ENCODE assay signal across 8 cellular contexts in the genomic region with DNA sequence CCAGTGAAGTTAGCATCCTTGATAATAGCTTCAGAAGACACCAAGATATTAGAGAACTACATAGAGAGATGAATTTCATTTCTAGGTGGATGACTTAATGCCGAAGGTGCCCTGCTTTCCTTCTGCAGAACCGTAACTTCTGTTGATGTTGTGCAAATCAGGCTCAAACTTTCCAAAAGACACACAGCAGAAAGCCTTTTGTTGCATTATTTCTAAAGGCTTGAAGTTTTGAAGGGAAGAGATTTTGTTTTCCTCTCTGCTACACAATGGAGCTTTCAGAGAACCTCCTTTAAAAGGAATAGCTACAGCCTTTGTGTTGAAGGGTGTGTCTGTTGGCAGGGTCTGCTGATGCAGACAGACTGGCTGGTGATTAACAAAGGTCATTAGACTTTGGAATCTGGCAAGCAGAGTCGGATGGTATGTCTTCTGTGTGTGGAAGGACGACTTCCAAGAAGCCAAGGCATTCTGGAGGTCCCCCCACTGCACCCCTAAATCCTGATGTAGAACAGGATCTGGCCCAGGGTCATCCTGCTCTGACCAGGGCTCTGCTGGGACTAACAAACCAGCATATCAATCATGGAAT. TPM values are rescaled to one million over a fixed set of nuclear protein-coding genes. Genes with fewer than 3 reads are reported as not detected.
DNase-seq lines count a peak whose midpoint lies in the region; ATAC-seq and TF ChIP-seq lines count a peak whose summit lies in the region.

No MANE protein-coding gene starts in this region.

- no peak overlapping the region for H3K14ac ChIP-seq in neuronal stem cell (ENCODE audit: low read length)

- H3K4ac ChIP-seq in neuronal stem cell (ENCODE audit: low read length): no peak overlapping the region

- ATAC-seq in HG02642 (IDR thresholded peaks at IDR 0.05; ENCODE audit: poor library complexity, unreplicated experiment) (no peak), HG03135 (IDR thresholded peaks at IDR 0.05; ENCODE audit: unreplicated experiment) (no peak), GM19463 (IDR thresholded peaks at IDR 0.05; ENCODE audit: unreplicated experiment) (no peak)

- peaks cover 5% of the 10 kb centered on the region for H3K79me1 ChIP-seq in neuronal stem cell (ENCODE audit: low read depth, low read length)

- H2AK5ac ChIP-seq in neuronal stem cell (ENCODE audit: low read depth, low read length): no peak overlapping the region

- H3K18ac ChIP-seq in neuronal stem cell (ENCODE audit: low read length): no peak overlapping the region

- no peaks in the 10 kb centered on the region for H4K20me1 ChIP-seq in PC-9 (ENCODE audit: insufficient read depth)

- H2AFZ ChIP-seq in PC-9 (no peak overlapping the region; the same call in 1 of the 2 replicates), neuronal stem cell (ENCODE audit: low read length) (peak overlapping the region; percentile 7)

- H3K4me2 ChIP-seq in PC-9 (peak overlapping the region; percentile 48), neuronal stem cell (ENCODE audit: insufficient read depth, low read length, poor library complexity, severe bottlenecking) (no peak overlapping the region)

- CTCF ChIA-PET in PC-9 (lab: Charles Lee): no interaction called here

- H3K4me3 ChIP-seq in PC-9: no peak overlapping the region
- peak overlapping the region; percentile 14 for H3K4me3 ChIP-seq in fibroblast of the aortic adventitia (ENCODE audit: low read depth, low read length)
- H3K4me3 ChIP-seq in neuronal stem cell (ENCODE audit: low read length in 2 of 2): no peak overlapping the region

- no peak for TF ChIP-seq CTCF in PC-9 (conservative IDR thresholded peaks at IDR 0.05)
- TF ChIP-seq CTCF in fibroblast of the aortic adventitia (IDR thresholded peaks at IDR 0.05; ENCODE audit: insufficient read depth, low read length): no peak

- no peak overlapping the region for H3K23ac ChIP-seq in neuronal stem cell (ENCODE audit: low read depth, low read length, poor library complexity)

- H3K36me3 ChIP-seq in PC-9 (ENCODE audit: low read depth) (no peaks in the 10 kb centered on the region), neuronal stem cell (replicated peaks in 1 of 2; ENCODE audit: control insufficient read depth in 2 of 2, insufficient read depth in 2 of 2, low read length in 2 of 2) (peaks cover 26 to 72% of the 10 kb centered on the region in 2 donors)

- WGBS in neuronal stem cell (ENCODE audit: extremely low coverage in 2 of 2, insufficient read length in 2 of 2, insufficient replicate concordance in 1 of 2), 2 donors: no CpG with 5 or more reads among the region's 4 CpGs

- H3F3A ChIP-seq in PC-9 (ENCODE audit: insufficient read depth, low read depth): peaks cover 10% of the 10 kb centered on the region; the same call in 1 of the 2 replicates

- H2BK5ac ChIP-seq in neuronal stem cell (ENCODE audit: low read length): no peak overlapping the region

- H4K91ac ChIP-seq in neuronal stem cell (ENCODE audit: low read depth, low read length, poor library complexity): no peak overlapping the region

- H2BK15ac ChIP-seq in neuronal stem cell (ENCODE audit: low read length): no peak overlapping the region

- no peak overlapping the region for H2BK120ac ChIP-seq in neuronal stem cell (ENCODE audit: low read depth, low read length)

- BruUV-seq in PC-9 (replicated peaks; lab: Mats Ljungman, UMichigan): no TSS peak

- H3K27ac ChIP-seq in PC-9 (no peak overlapping the region), neuronal stem cell (replicated peaks; ENCODE audit: low read length) (peak overlapping the region; percentile 65)

- no peak overlapping the region for H4K8ac ChIP-seq in neuronal stem cell (ENCODE audit: low read depth, low read length)

- H3K4me1 ChIP-seq in PC-9 (replicated peaks; ENCODE audit: insufficient read depth) (peaks cover 38% of the 10 kb centered on the region), neuronal stem cell (ENCODE audit: control insufficient read depth in 2 of 2, insufficient read depth in 1 of 2, low read depth in 1 of 2, low read length in 2 of 2) (peaks cover 5 to 35% of the 10 kb centered on the region in 2 donors)

- DNase-seq in COR-L47 (lab: John Stamatoyannopoulos, UW) (peak; percentile 33), PC-9 (peak; percentile 29 to 42), fibroblast of the aortic adventitia (ENCODE audit: low read depth) (peak; percentile 75), neuronal stem cell (ENCODE audit: low spot score) (peak; percentile 20), NCI-H2171 (lab: John Stamatoyannopoulos, UW) (no peak)

- H3K9me3 ChIP-seq in PC-9 (ENCODE audit: insufficient read depth, low read depth) (no peaks in the 10 kb centered on the region), neuronal stem cell (replicated peaks in 1 of 2; ENCODE audit: control insufficient read depth in 2 of 2, insufficient read depth in 1 of 2, low read depth in 1 of 2, low read length in 2 of 2) (peaks cover 3 to 61% of the 10 kb centered on the region in 2 donors)

- H3K9ac ChIP-seq in neuronal stem cell (ENCODE audit: low read depth, low read length, poor library complexity): no peak overlapping the region

- intact Hi-C loops in PC-9 (cut with micrococcal nuclease; ENCODE audit: unreplicated experiment): loop anchor here (2.0 to 10.0 kb wide), 2 partner anchors 56 to 126 kb away; no protein-coding TSS in a partner anchor

- POLR2A ChIA-PET in PC-9 (lab: Charles Lee; ENCODE audit: unreplicated experiment): interaction anchor here (0.7 to 1.0 kb wide), 4 partner anchors 16 to 673 kb away, joined by 3 to 7 read pairs (median 4); no protein-coding TSS in a partner anchor

- no peaks in the 10 kb centered on the region for H3K9me2 ChIP-seq in PC-9 (ENCODE audit: insufficient read depth)

- no peaks in the 10 kb centered on the region for H3K79me2 ChIP-seq in PC-9 (ENCODE audit: low read depth)

- H3K27me3 ChIP-seq in PC-9 (ENCODE audit: insufficient read depth, low read depth): no peaks in the 10 kb centered on the region
- no peaks in the 10 kb centered on the region for H3K27me3 ChIP-seq in neuronal stem cell (ENCODE audit: control insufficient read depth in 3 of 3, insufficient read depth in 3 of 3, low read depth in 1 of 3, low read length in 3 of 3)

- no peak overlapping the region for H2BK12ac ChIP-seq in neuronal stem cell (ENCODE audit: low read length)

RNA-seq across cellular contexts. Expression of a gene that starts 57.8 kb away (rescaled TPM):
- 3.2 and 4.8 TPM in 2 replicates for total RNA-seq in PC-9 (2021)
- total RNA-seq in fibroblast of the aortic adventitia (ENCODE audit: low replicate concordance): 9.1 and 30.0 TPM in 2 replicates
- polyA plus RNA-seq in neuronal stem cell (2013, experiment 1 of 2): 23.7 TPM
- polyA plus RNA-seq in neuronal stem cell (2013, experiment 2 of 2): 26.0 TPM
